Comparison of ENCODE assay signal across 9 cellular contexts in the genomic region with DNA sequence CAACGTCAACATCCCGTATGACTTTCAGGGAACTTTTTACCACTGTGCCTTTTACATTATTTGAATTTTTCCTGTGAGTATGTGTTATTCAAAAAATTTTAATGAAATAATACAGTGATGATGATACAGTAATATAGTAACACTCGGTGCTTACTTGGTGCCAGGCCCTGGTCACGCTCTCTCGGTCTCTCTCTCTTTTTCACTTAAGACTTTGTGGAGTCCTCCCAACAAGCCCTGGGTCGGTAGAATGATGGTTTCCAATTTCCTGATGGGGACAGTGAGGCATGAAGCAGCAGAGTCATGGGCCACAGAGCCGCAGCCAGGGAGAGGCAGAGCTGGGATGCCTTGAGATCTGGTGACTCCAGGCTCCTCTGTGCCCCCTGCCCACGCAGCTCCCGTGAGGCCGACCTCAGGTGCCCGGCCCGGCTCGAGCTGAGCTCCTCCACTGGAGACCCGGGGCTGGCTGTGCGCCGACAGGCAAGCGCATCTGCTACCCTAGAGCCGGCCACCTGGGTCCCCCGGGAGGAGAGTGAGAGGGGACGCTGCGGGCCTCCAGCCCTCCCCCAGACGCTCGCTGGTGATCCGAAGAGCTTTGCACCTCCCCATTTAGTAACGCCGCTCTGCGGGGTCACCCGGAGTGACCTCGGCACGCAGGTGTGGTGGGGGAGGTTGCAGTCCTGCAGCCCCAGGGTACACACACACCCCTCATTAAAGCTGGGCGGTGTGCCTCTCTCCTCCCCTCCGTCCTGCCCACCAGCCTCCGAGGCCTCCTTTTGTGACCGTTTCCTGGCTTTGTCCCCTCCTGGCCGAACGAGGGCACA. TPM values are rescaled to one million over a fixed set of nuclear protein-coding genes. Genes with fewer than 3 reads are reported as not detected.
A peak's percentile ranks its signal among the peaks of the same experiment; 100 is the strongest.
DNase-seq lines count a peak whose midpoint lies in the region; ATAC-seq, FAIRE-seq and TF ChIP-seq lines count a peak whose summit lies in the region.
"Had no signal": no experiment of that assay in that cellular context is flagged by ENCODE, and none has a peak within 500 bp of the region (broad histone marks: within the 10 kb centered on the region; RNA-seq: fewer than 3 reads in every experiment).

No MANE protein-coding gene starts in this region.

- H3K27ac ChIP-seq in A549, result peak overlapping the region; percentile 97 to 99
- peak overlapping the region in 3 of 4 donors; percentile 20 to 50 (median 23) for H3K27ac ChIP-seq in body of pancreas

- peaks cover 76% of the 10 kb centered on the region for H3K4me1 ChIP-seq in A549
- peaks cover 9% of the 10 kb centered on the region for H3K4me1 ChIP-seq in body of pancreas

- TF ChIP-seq EP300 in A549 (IDR thresholded peaks at IDR 0.05), result no peak

- H3K36me3 ChIP-seq in body of pancreas (replicated peaks in 1 of 2; ENCODE audit: insufficient read depth in 1 of 2, low read depth in 2 of 2), result no peaks in the 10 kb centered on the region

- peak; percentile 41 to 42; a peak in 2 of 5 replicates for TF ChIP-seq RAD21 in A549 (conservative IDR thresholded peaks at IDR 0.05 in 1 of 2, IDR thresholded peaks at IDR 0.05 in 1 of 2)

- peak; percentile 74 to 75 for ATAC-seq in A549
- ATAC-seq in body of pancreas, result peak; percentile 36
- peak; percentile 85 for ATAC-seq in left colon

- intact Hi-C loops in body of pancreas (cut with DNase I) (no loop called here), left colon (cut with DNase I, micrococcal nuclease) (no loop called here)

- peak overlapping the region; percentile 82 for H3K4me2 ChIP-seq in A549

- TF ChIP-seq POLR2A in A549 (IDR thresholded peaks at IDR 0.05; ENCODE audit: low read length) (peak; percentile 33; the same call in 1 of the 2 replicates), body of pancreas (IDR thresholded peaks at IDR 0.05) (no peak)

- peaks cover 0 to 3% of the 10 kb centered on the region in 2 donors for H3K27me3 ChIP-seq in body of pancreas

- no peak; the same call in 2 of the 3 replicates for TF ChIP-seq CTCF in A549 (IDR thresholded peaks at IDR 0.05)
- no peak for TF ChIP-seq CTCF in body of pancreas (IDR thresholded peaks at IDR 0.05)

- FAIRE-seq in A549 (lab: Jason Lieb, UNC), result peak; percentile 74

- CTCF ChIA-PET in A549 (lab: Yijun Ruan, JAX), result interaction anchor here (0.7 to 7.6 kb wide), 22 partner anchors 12 to 409 kb away, joined by 3 to 43 read pairs (median 4); a partner anchor contains a TSS

- DNase-seq in A549 (ENCODE audit: low read depth in 1 of 2, low spot score in 1 of 2) (peak; percentile 88), HT-29 (ENCODE audit: low spot score) (peak; percentile 73), body of pancreas (peak in 1 of 4 donors; percentile 32), left colon (peak; percentile 19 to 54), epidermal melanocyte (ENCODE audit: insufficient read length, low spot score) (no peak), T-helper 2 cell (no peak)
- no peak for DNase-seq in activated CD4-positive, CD25-positive, alpha-beta regulatory T cell (lab: John Stamatoyannopoulos, UW)
- no peak for DNase-seq in stimulated activated CD4-positive, alpha-beta T cell treated with anti-CD3 and anti-CD28 coated beads, Interleukin-12 subunit alpha, Interleukin-12 subunit beta, amount 100 ng/mL, for 4 hours
- DNase-seq: activated B cell treated with CpG ODN at 0.5 μM for 24 hours had no signal

- H3K4me3 ChIP-seq in A549 (peak overlapping the region; percentile 38), body of pancreas (no peak overlapping the region)

- H3K9me3 ChIP-seq in A549 (no peaks in the 10 kb centered on the region), body of pancreas (no peaks in the 10 kb centered on the region)

- POLR2A ChIA-PET in A549 (lab: Yijun Ruan, JAX), result interaction anchor here (0.5 to 4.7 kb wide), 17 partner anchors 20 to 409 kb away, joined by 3 to 44 read pairs (median 5); a partner anchor contains a TSS

- 3% methylated on average over 36 of the region's 36 CpGs for WGBS in A549 (ENCODE audit: missing lambda C conversion rate)
- WGBS in body of pancreas, 2 donors, result 15 to 22% methylated on average over 14 to 35 of the region's 36 CpGs

TF ChIP-seq in A549, 52 proteins besides CTCF, POLR2A, EP300 and RAD21 (continues in another document):
- TF ChIP-seq CHD2 (IDR thresholded peaks at IDR 0.05; ENCODE audit: low read length, partially characterized antibody), result peak; percentile 10
- no peak for TF ChIP-seq TFCP2L1 (CRISPR knock-in tag; IDR thresholded peaks at IDR 0.05)
- TF ChIP-seq EHF (CRISPR knock-in tag; IDR thresholded peaks at IDR 0.05), result no peak
- TF ChIP-seq FOSL2 (IDR thresholded peaks at IDR 0.05), result no peak
- peak; percentile 98 for TF ChIP-seq FOSL2 (CRISPR knock-in tag; IDR thresholded peaks at IDR 0.05)
- TF ChIP-seq NR3C1 (IDR thresholded peaks at IDR 0.05), result no peak
- no peak for TF ChIP-seq KDM1A (IDR thresholded peaks at IDR 0.05; ENCODE audit: low read depth)
- no peak for TF ChIP-seq NPAS2 (CRISPR knock-in tag; IDR thresholded peaks at IDR 0.05; ENCODE audit: borderline replicate concordance)
- peak; percentile 82; the same call in 1 of the 2 replicates for TF ChIP-seq GATA3 (IDR thresholded peaks at IDR 0.05; ENCODE audit: borderline replicate concordance)
- TF ChIP-seq CBX2 (IDR thresholded peaks at IDR 0.05; ENCODE audit: borderline replicate concordance, low read depth), result no peak
- TF ChIP-seq HOXA7 (CRISPR knock-in tag; IDR thresholded peaks at IDR 0.05), result no peak
- TF ChIP-seq HOXB13 (CRISPR knock-in tag; IDR thresholded peaks at IDR 0.05; ENCODE audit: low read depth), result peak; percentile 76
- TF ChIP-seq SMC3 (IDR thresholded peaks at IDR 0.05), result 0 out of 3 replicates have a peak, but pooled peaks have one; percentile 36
- TF ChIP-seq JUNB (IDR thresholded peaks at IDR 0.05), result peak; percentile 92
- TF ChIP-seq, protein P1, sequence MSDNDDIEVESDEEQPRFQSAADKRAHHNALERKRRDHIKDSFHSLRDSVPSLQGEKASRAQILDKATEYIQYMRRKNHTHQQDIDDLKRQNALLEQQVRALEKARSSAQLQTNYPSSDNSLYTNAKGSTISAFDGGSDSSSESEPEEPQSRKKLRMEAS (IDR thresholded peaks at IDR 0.05), result peak; percentile 58
- no peak; the same call in 1 of the 2 replicates for TF ChIP-seq HOXB5 (CRISPR knock-in tag; IDR thresholded peaks at IDR 0.05)
- peak; percentile 75 for TF ChIP-seq RFX5 (IDR thresholded peaks at IDR 0.05)
- TF ChIP-seq, protein P2, sequence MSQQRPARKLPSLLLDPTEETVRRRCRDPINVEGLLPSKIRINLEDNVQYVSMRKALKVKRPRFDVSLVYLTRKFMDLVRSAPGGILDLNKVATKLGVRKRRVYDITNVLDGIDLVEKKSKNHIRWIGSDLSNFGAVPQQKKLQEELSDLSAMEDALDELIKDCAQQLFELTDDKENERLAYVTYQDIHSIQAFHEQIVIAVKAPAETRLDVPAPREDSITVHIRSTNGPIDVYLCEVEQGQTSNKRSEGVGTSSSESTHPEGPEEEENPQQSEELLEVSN (IDR thresholded peaks at IDR 0.05; ENCODE audit: borderline replicate concordance, low read depth), result peak; percentile 30; the same call in 1 of the 2 replicates
- TF ChIP-seq FOXS1 (CRISPR knock-in tag; IDR thresholded peaks at IDR 0.05), result 0 out of 2 replicates have a peak, but pooled peaks have one; percentile 46

RNA-seq across cellular contexts. Expression of a gene that starts 4.4 kb away (rescaled TPM):
- 0.89 and 1.1 TPM in 2 replicates for polyA plus RNA-seq in A549 (2011; rRNA removed)
- 1.3 and 2.3 TPM in 2 replicates for polyA plus RNA-seq in A549 (2012; cell fraction: cytosol; rRNA removed)
- 2.2 and 2.7 TPM in 2 replicates for polyA plus RNA-seq in A549 (2012; cell fraction: nucleus; rRNA removed)
- polyA plus RNA-seq in A549 (2017; fragmentation: RNase III; extraction: RNeasy Plus Mini Kit Qiagen cat#74134 plus additional on column Dnase treatment), result 0.92 to 1.2 TPM (median 1.1 TPM) in 3 replicates
- 0.58 and 0.78 TPM in 2 replicates for polyA minus RNA-seq in A549 (2011; rRNA and poly(A)+ RNA removed)
- 0.16 and 0.53 TPM in 2 replicates for total RNA-seq in HT-29 (2014; rRNA removed; shearing (Covaris generic))
- not detected for total RNA-seq in body of pancreas
- not detected for total RNA-seq in left colon
- total RNA-seq: activated B cell treated with CpG ODN at 0.5 μM for 24 hours had no signal

RNA-seq across cellular contexts. Expression of a gene that starts 12.8 kb away (rescaled TPM):
- polyA plus RNA-seq in A549 (2011; rRNA removed) (0.65 and 0.89 TPM in 2 replicates), A549 (2017; fragmentation: RNase III; extraction: RNeasy Plus Mini Kit Qiagen cat#74134 plus additional on column Dnase treatment) (1.1 to 1.6 TPM (median 1.2 TPM) in 3 replicates)
- 4.5 and 8.7 TPM in 2 replicates for polyA plus RNA-seq in A549 (2012; cell fraction: cytosol; rRNA removed)
- polyA plus RNA-seq in A549 (2012; cell fraction: nucleus; rRNA removed), result 9.2 and 13.9 TPM in 2 replicates
- polyA minus RNA-seq in A549 (2011; rRNA and poly(A)+ RNA removed), result 0.58 and 0.68 TPM in 2 replicates
- total RNA-seq in HT-29 (2014; rRNA removed; shearing (Covaris generic)), result not detected in 2 replicates
- total RNA-seq in body of pancreas (not detected), left colon (not detected)
- total RNA-seq: activated B cell treated with CpG ODN at 0.5 μM for 24 hours had no signal

RNA-seq across cellular contexts. Expression of a gene that starts 30.9 kb away (rescaled TPM):
- 4.2 and 6.5 TPM in 2 replicates for polyA plus RNA-seq in A549 (2011; rRNA removed)
- polyA plus RNA-seq in A549 (2012; cell fraction: cytosol; rRNA removed), result 12.2 and 16.1 TPM in 2 replicates
- polyA plus RNA-seq in A549 (2012; cell fraction: nucleus; rRNA removed), result 45.5 and 51.1 TPM in 2 replicates
- polyA plus RNA-seq in A549 (2017; fragmentation: RNase III; extraction: RNeasy Plus Mini Kit Qiagen cat#74134 plus additional on column Dnase treatment), result 16.2 to 17.0 TPM (median 16.2 TPM) in 3 replicates
- 11.4 and 12.8 TPM in 2 replicates for polyA minus RNA-seq in A549 (2011; rRNA and poly(A)+ RNA removed)
- total RNA-seq in HT-29 (2014; rRNA removed; shearing (Covaris generic)), result 17.0 and 23.1 TPM in 2 replicates
- total RNA-seq in body of pancreas, result 1 to 10 TPM; 3.3 to 6.2 TPM
- total RNA-seq in left colon, result 1 to 10 TPM; 5.3 to 7.3 TPM

RNA-seq across cellular contexts. Expression of a gene that starts 49.6 kb away (rescaled TPM):
- polyA plus RNA-seq in A549 (2011; rRNA removed) (10.3 and 10.4 TPM in 2 replicates), A549 (2017; fragmentation: RNase III; extraction: RNeasy Plus Mini Kit Qiagen cat#74134 plus additional on column Dnase treatment) (15.7 to 18.0 TPM (median 16.9 TPM) in 3 replicates)
- 11.8 and 16.0 TPM in 2 replicates for polyA plus RNA-seq in A549 (2012; cell fraction: cytosol; rRNA removed)
- 20.4 and 23.1 TPM in 2 replicates for polyA plus RNA-seq in A549 (2012; cell fraction: nucleus; rRNA removed)
- polyA minus RNA-seq in A549 (2011; rRNA and poly(A)+ RNA removed), result 7.9 and 10.2 TPM in 2 replicates
- 15.9 and 19.2 TPM in 2 replicates for total RNA-seq in HT-29 (2014; rRNA removed; shearing (Covaris generic))
- total RNA-seq in body of pancreas (10 to 100 TPM in 1 of 2 donors, 1 to 10 TPM in 1; 5.7 to 13.5 TPM), left colon (10 to 100 TPM; 14.7 to 15.5 TPM)

RNA-seq across cellular contexts. Expression of a gene that starts 50.4 kb away (rescaled TPM):
- polyA plus RNA-seq in A549 (2011; rRNA removed) (5.0 and 6.4 TPM in 2 replicates), A549 (2017; fragmentation: RNase III; extraction: RNeasy Plus Mini Kit Qiagen cat#74134 plus additional on column Dnase treatment) (9.3 to 9.7 TPM (median 9.7 TPM) in 3 replicates)
- polyA plus RNA-seq in A549 (2012; cell fraction: cytosol; rRNA removed), result 13.9 and 21.7 TPM in 2 replicates
- 13.3 and 22.6 TPM in 2 replicates for polyA plus RNA-seq in A549 (2012; cell fraction: nucleus; rRNA removed)
- 2.1 and 2.5 TPM in 2 replicates for polyA minus RNA-seq in A549 (2011; rRNA and poly(A)+ RNA removed)
- total RNA-seq in HT-29 (2014; rRNA removed; shearing (Covaris generic)), result 69.6 and 81.2 TPM in 2 replicates
- total RNA-seq in body of pancreas (10 to 100 TPM; 29.7 to 45.4 TPM), left colon (10 to 100 TPM; 26.6 to 36.4 TPM)

Comparison
In these comparisons a context has a peak if more than half of its experiments do, and no peak if none do; other contexts are left out.
1. DNase-seq: peak in A549 (2 of 2), HT-29 (single experiment) and left colon (2 of 2); none in epidermal melanocyte (single experiment), activated CD4-positive, CD25-positive, alpha-beta regulatory T cell (0 of 4), stimulated activated CD4-positive, alpha-beta T cell treated with anti-CD3 and anti-CD28 coated beads, Interleukin-12 subunit alpha, Interleukin-12 subunit beta, amount 100 ng/mL, for 4 hours (single experiment) and T-helper 2 cell (0 of 5).
2. Peak in every context shown above with its lines, with median percentiles within 50 percentile points of each other: ATAC-seq.